21 cellular contexts compared by ENCODE assay signal in genomic region chr10:22685926-22686325, GRCh38. TPM values are rescaled to one million over a fixed set of nuclear protein-coding genes. Genes with fewer than 3 reads are reported as not detected.
A peak's percentile ranks its signal among the peaks of the same experiment; 100 is the strongest.
DNase-seq lines count a peak whose midpoint lies in the region; ATAC-seq, FAIRE-seq and TF ChIP-seq lines count a peak whose summit lies in the region.
"Had no signal": no experiment of that assay in that cellular context is flagged by ENCODE, and none has a peak within 500 bp of the region (broad histone marks: within the 10 kb centered on the region; RNA-seq: fewer than 3 reads in every experiment).

No MANE protein-coding gene starts in this region.

- H3K4me3 Mint-ChIP-seq in endothelial cell (ENCODE audit: unreplicated experiment) (no peak overlapping the region), memory B cell (no peak overlapping the region)
- no peak overlapping the region for H3K4me3 Mint-ChIP-seq in activated CD8-positive, alpha-beta memory T cell treated with anti-CD3 and anti-CD28 coated beads, Interleukin-2, amount 10 ng/mL, durations not matched to agents 7 days and 5 days

- H3K9me3 Mint-ChIP-seq in endothelial cell (ENCODE audit: unreplicated experiment) (no peaks in the 10 kb centered on the region), memory B cell (no peaks in the 10 kb centered on the region)
- H3K9me3 Mint-ChIP-seq in activated CD8-positive, alpha-beta memory T cell treated with anti-CD3 and anti-CD28 coated beads, Interleukin-2, amount 10 ng/mL, durations not matched to agents 7 days and 5 days (ENCODE audit: low read depth) = no peaks in the 10 kb centered on the region
- H3K9me3 Mint-ChIP-seq: activated naive CD8-positive, alpha-beta T cell treated with anti-CD3 and anti-CD28 coated beads, Interleukin-2, amount 10 ng/mL, durations not matched to agents 7 days and 5 days had no signal

- POLR2A ChIA-PET in HEK293 (lab: Yijun Ruan, JAX) = no interaction called here

- H3K9me3 ChIP-seq in HEK293 (ENCODE audit: control insufficient read depth, insufficient read depth, low read depth, low read length) = no peaks in the 10 kb centered on the region
- H3K9me3 ChIP-seq: breast epithelium, pancreas, SK-N-SH, thoracic aorta had no signal

- H3K36me3 Mint-ChIP-seq in endothelial cell (ENCODE audit: low read depth, unreplicated experiment) (peaks cover 19% of the 10 kb centered on the region), memory B cell (peaks cover 11% of the 10 kb centered on the region)
- H3K36me3 Mint-ChIP-seq in activated CD8-positive, alpha-beta memory T cell treated with anti-CD3 and anti-CD28 coated beads, Interleukin-2, amount 10 ng/mL, durations not matched to agents 7 days and 5 days = peaks cover 10% of the 10 kb centered on the region

- DNase-seq in endothelial cell (ENCODE audit: low spot score) (no peak), memory B cell (ENCODE audit: low spot score in 2 of 2) (no peak), NCI-H1436 treated with DMSO at 0.1 percent for 48 hours (lab: John Stamatoyannopoulos, UW) (no peak), GM12891 (ENCODE audit: insufficient read length, low spot score) (no peak)
- no peak for DNase-seq in activated CD8-positive, alpha-beta memory T cell treated with anti-CD3 and anti-CD28 coated beads, Interleukin-2, amount 10 ng/mL, durations not matched to agents 7 days and 5 days
- DNase-seq: activated CD4-positive, alpha-beta T cell treated with anti-CD3 and anti-CD28 coated beads, Interleukin-2, amount 50 U/mL, for 1 hour; activated naive CD8-positive, alpha-beta T cell treated with anti-CD3 and anti-CD28 coated beads, Interleukin-2, amount 10 ng/mL, durations not matched to agents 7 days and 5 days; activated T-cell treated with anti-CD3 and anti-CD28 coated beads, Interleukin-2, amount 50 U/mL, for 48 hours; GM23248; KBM-7; NCI-H1092 treated with DMSO at 0.1 percent for 48 hours; NCI-H69; pancreas; SK-N-SH; small intestine had no signal

- no peak for FAIRE-seq in GM12891 (lab: Jason Lieb, UNC)
- FAIRE-seq: pancreas, small intestine had no signal

- ATAC-seq in memory B cell (ENCODE audit: low read depth) (no peak), GM21423 (IDR thresholded peaks at IDR 0.05; ENCODE audit: unreplicated experiment) (no peak)
- ATAC-seq in activated CD8-positive, alpha-beta memory T cell treated with anti-CD3 and anti-CD28 coated beads, Interleukin-2, amount 10 ng/mL, durations not matched to agents 7 days and 5 days = no peak
- ATAC-seq: pancreas had no signal

- peak overlapping the region; percentile 48 for H3K27ac Mint-ChIP-seq in endothelial cell (ENCODE audit: unreplicated experiment)
- peak overlapping the region; percentile 95 for H3K27ac Mint-ChIP-seq in memory B cell
- no peak overlapping the region for H3K27ac Mint-ChIP-seq in activated CD8-positive, alpha-beta memory T cell treated with anti-CD3 and anti-CD28 coated beads, Interleukin-2, amount 10 ng/mL, durations not matched to agents 7 days and 5 days
- H3K27ac Mint-ChIP-seq: activated naive CD8-positive, alpha-beta T cell treated with anti-CD3 and anti-CD28 coated beads, Interleukin-2, amount 10 ng/mL, durations not matched to agents 7 days and 5 days had no signal

- H3K27me3 Mint-ChIP-seq in endothelial cell (ENCODE audit: unreplicated experiment) (peaks cover 1% of the 10 kb centered on the region), memory B cell (no peaks in the 10 kb centered on the region)
- no peaks in the 10 kb centered on the region for H3K27me3 Mint-ChIP-seq in activated CD8-positive, alpha-beta memory T cell treated with anti-CD3 and anti-CD28 coated beads, Interleukin-2, amount 10 ng/mL, durations not matched to agents 7 days and 5 days
- H3K27me3 Mint-ChIP-seq: activated naive CD8-positive, alpha-beta T cell treated with anti-CD3 and anti-CD28 coated beads, Interleukin-2, amount 10 ng/mL, durations not matched to agents 7 days and 5 days had no signal

- no peak overlapping the region for H3K4me3 ChIP-seq in HEK293 (ENCODE audit: low read depth, low read length)
- H3K4me3 ChIP-seq: breast epithelium, GM23248, pancreas, thoracic aorta had no signal

- H3K27ac ChIP-seq in C4-2B (peak overlapping the region; percentile 2; the same call in 1 of the 2 replicates), HEK293 (ENCODE audit: extremely low read depth, low read depth, low read length) (no peak overlapping the region)
- H3K27ac ChIP-seq: breast epithelium, GM23248, HL-60, pancreas, thoracic aorta had no signal

- no peak for TF ChIP-seq CTCF in C4-2B (conservative IDR thresholded peaks at IDR 0.05)
- no peak for TF ChIP-seq CTCF in HEK293 (tag by site-specific recombination; IDR thresholded peaks at IDR 0.05)
- TF ChIP-seq CTCF in endothelial cell (IDR thresholded peaks at IDR 0.05; ENCODE audit: unreplicated experiment) = no peak

- CTCF ChIA-PET in HEK293 (lab: Yijun Ruan, JAX) = no interaction called here
- CTCF ChIA-PET in activated CD8-positive, alpha-beta memory T cell treated with anti-CD3 and anti-CD28 coated beads, Interleukin-2, amount 10 ng/mL, durations not matched to agents 7 days and 5 days (lab: Charles Lee) = no interaction called here

- H3K4me1 ChIP-seq in HEK293 (ENCODE audit: control insufficient read depth, insufficient read depth, low read length) = peaks cover 22% of the 10 kb centered on the region

- no peak for TF ChIP-seq POLR2A in GM12891 (IDR thresholded peaks at IDR 0.05; ENCODE audit: low read depth, low read length)

- H3K36me3 ChIP-seq in HEK293 (ENCODE audit: control insufficient read depth in 2 of 2, insufficient read depth in 1 of 2, low read length in 2 of 2) = no peaks in the 10 kb centered on the region
- H3K36me3 ChIP-seq: breast epithelium, pancreas, thoracic aorta had no signal

- H3K4me1 Mint-ChIP-seq in endothelial cell (ENCODE audit: unreplicated experiment) (peaks cover 47% of the 10 kb centered on the region), memory B cell (peaks cover 58% of the 10 kb centered on the region)
- H3K4me1 Mint-ChIP-seq in activated CD8-positive, alpha-beta memory T cell treated with anti-CD3 and anti-CD28 coated beads, Interleukin-2, amount 10 ng/mL, durations not matched to agents 7 days and 5 days = peaks cover 81% of the 10 kb centered on the region

TF ChIP-seq in HEK293, 187 proteins besides CTCF, POLR2A, EP300 and RAD21 (continues in another document):
- TF ChIP-seq, protein P1, sequence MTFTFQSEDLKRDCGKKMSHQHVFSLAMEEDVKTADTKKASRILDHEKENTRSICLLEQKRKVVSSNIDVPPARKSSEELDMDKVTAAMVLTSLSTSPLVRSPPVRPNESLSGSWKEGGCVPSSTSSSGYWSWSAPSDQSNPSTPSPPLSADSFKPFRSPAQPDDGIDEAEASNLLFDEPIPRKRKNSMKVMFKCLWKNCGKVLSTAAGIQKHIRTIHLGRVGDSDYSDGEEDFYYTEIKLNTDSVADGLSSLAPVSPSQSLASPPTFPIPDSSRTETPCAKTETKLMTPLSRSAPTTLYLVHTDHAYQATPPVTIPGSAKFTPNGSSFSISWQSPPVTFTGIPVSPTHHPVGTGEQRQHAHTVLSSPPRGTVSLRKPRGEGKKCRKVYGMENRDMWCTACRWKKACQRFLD (tag by site-specific recombination; IDR thresholded peaks at IDR 0.05) = no peak
- TF ChIP-seq ZNF398 (tag by site-specific recombination; IDR thresholded peaks at IDR 0.05) (no peak), ZNF302 (tag by site-specific recombination; IDR thresholded peaks at IDR 0.05; ENCODE audit: low read depth) (no peak), KLF8 (tag by site-specific recombination; IDR thresholded peaks at IDR 0.05) (no peak)

TF ChIP-seq in GM12891, 5 proteins besides CTCF, POLR2A, EP300 and RAD21:
- TF ChIP-seq PAX5 (IDR thresholded peaks at IDR 0.05; ENCODE audit: insufficient read depth, low read length, severe bottlenecking) (no peak), TAF1 (IDR thresholded peaks at IDR 0.05; ENCODE audit: low read depth, low read length) (no peak), SPI1 (IDR thresholded peaks at IDR 0.05; ENCODE audit: low read depth, low read length) (no peak), POU2F2 (IDR thresholded peaks at IDR 0.05; ENCODE audit: low read depth, low read length) (no peak), POLR2AphosphoS5 (IDR thresholded peaks at IDR 0.05; ENCODE audit: low read depth, low read length) (no peak)

RNA-seq across cellular contexts. Expression of gene PIP4K2A, which starts 28.5 kb away (rescaled TPM):
- 110 TPM for total RNA-seq in endothelial cell (ENCODE audit: unreplicated experiment)
- total RNA-seq in activated CD8-positive, alpha-beta memory T cell treated with anti-CD3 and anti-CD28 coated beads, Interleukin-2, amount 10 ng/mL, durations not matched to agents 7 days and 5 days = 100 to 1,000 TPM; 129 to 136 TPM
- 40.5 TPM for polyA plus RNA-seq in GM12891 (2012; ENCODE audit: low read depth, missing spikeins)
